ENCODE assay signal across 8 cellular contexts in genomic region chr12:48865441-48866290, GRCh38.
DNase-seq lines count a peak whose midpoint lies in the region; ATAC-seq, FAIRE-seq and TF ChIP-seq lines count a peak whose summit lies in the region.

Gene RND1, minus strand, starts transcription at chr12:48865870. Its CDS starts 103 bp downstream, at chr12:48865767.

- no peak for TF ChIP-seq CTCF in AG09309 (IDR thresholded peaks at IDR 0.05; ENCODE audit: control insufficient read depth, insufficient read depth, low read depth, low read length, missing control alignments)

- peak within 1 kb of the TSS; percentile 67 for H3K4me3 ChIP-seq in AG09309 (ENCODE audit: control insufficient read depth, low read depth, low read length)

- ATAC-seq in GM19023 (IDR thresholded peaks at IDR 0.05; ENCODE audit: unreplicated experiment) (peak; percentile 91), HG03196 (IDR thresholded peaks at IDR 0.05; ENCODE audit: unreplicated experiment) (peak; percentile 88)
- ATAC-seq in activated CD4-positive, CD25-positive, alpha-beta regulatory T cell treated with anti-CD3 and anti-CD28 coated beads, Interleukin-2, amount 50 U/mL, for 24 hours, result peak; percentile 96 to 97

- peak; percentile 62 for FAIRE-seq in islet of Langerhans (lab: Jason Lieb, UNC)

- peak; percentile 65 for DNase-seq in AG09309 (ENCODE audit: low read depth)
- DNase-seq in NCI-H226, result peak; percentile 95
- peak; percentile 35 to 80 for DNase-seq in cerebellar nuclear complex (lab: John Stamatoyannopoulos, UW)
- peak; percentile 70 to 78 for DNase-seq in stimulated activated CD4-positive, alpha-beta T cell treated with anti-CD3 and anti-CD28 coated beads, Interleukin-12 subunit alpha, Interleukin-12 subunit beta, amount 100 ng/mL, for 24 hours (ENCODE audit: low read depth in 2 of 2)

Comparison
In these comparisons a context has a peak if more than half of its experiments do, and no peak if none do; other contexts are left out.
1. Peak in every context shown above with its lines: DNase-seq, ATAC-seq and H3K4me3 ChIP-seq.